In the genomic region with DNA sequence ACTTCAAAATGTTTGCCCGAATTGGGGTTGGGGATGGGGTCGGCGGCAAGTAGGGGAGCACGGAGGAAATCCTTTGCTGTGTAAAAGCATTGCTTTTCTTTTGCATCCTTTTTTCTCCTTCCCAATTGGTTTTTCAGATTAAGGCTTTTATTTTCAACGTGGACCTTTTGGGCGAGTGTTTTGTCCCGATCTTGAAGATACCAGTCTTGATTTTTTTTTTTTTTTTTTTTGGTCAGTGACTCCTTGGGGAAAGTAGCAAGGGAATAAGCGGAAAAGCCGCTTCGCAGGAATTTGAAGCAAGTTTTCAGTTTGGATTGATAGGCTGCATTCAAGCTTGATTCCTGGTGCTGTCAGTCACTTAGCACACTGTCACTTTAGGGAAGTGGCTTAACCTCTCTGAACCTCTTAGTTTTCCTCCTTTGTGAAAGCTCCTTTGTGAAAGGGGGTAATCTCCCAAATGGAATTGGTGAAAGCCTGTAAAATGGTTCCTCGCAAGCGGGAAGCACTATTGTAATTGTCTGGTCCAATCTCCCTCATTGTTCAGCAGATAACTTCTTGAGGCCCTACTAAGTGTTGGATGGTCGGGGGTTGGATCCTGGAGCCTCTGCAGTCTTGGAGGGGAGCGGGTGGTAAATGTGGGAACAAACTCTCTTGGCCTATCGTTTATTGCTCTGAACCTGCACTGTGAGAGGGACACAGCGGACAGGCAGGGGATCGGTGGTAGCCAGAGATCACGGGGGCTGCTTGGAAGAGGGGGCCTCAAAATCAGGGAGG, we compare ENCODE assay signal across 8 cellular contexts. TPM values are rescaled to one million over a fixed set of nuclear protein-coding genes. Genes with fewer than 3 reads are reported as not detected.
A peak's percentile ranks its signal among the peaks of the same experiment; 100 is the strongest.
DNase-seq lines count a peak whose midpoint lies in the region; ATAC-seq and TF ChIP-seq lines count a peak whose summit lies in the region.

No MANE protein-coding gene starts in this region.

- H3K36me3 ChIP-seq in esophagus (ENCODE audit: control insufficient read depth in 2 of 2, insufficient read depth in 2 of 2, low read length in 1 of 2), result no peaks in the 10 kb centered on the region

- POLR2A ChIA-PET in RWPE1 (lab: Yijun Ruan, JAX; ENCODE audit: low non-redundant PET), result interaction anchor here (0.6 kb wide), 1 partner anchor 14 kb away, joined by 6 read pairs; no protein-coding TSS in a partner anchor

- H3K9me3 ChIP-seq in esophagus (ENCODE audit: control insufficient read depth in 2 of 2, insufficient read depth in 1 of 2, low read depth in 1 of 2, low read length in 1 of 2), result no peaks in the 10 kb centered on the region

- 29 to 32% methylated on average over 18 of the region's 18 CpGs for WGBS in esophagus, 2 donors

- no peaks in the 10 kb centered on the region for H3K27me3 ChIP-seq in esophagus (ENCODE audit: control insufficient read depth in 1 of 2, insufficient read depth in 2 of 2, low read length in 2 of 2)

- ATAC-seq in GM18517 (IDR thresholded peaks at IDR 0.05; ENCODE audit: unreplicated experiment) (no peak), GM21515 (IDR thresholded peaks at IDR 0.05; ENCODE audit: unreplicated experiment) (no peak), GM21717 (IDR thresholded peaks at IDR 0.05; ENCODE audit: unreplicated experiment) (no peak)

- peaks cover 3 to 8% of the 10 kb centered on the region in 2 donors for H3K4me1 ChIP-seq in esophagus (ENCODE audit: control insufficient read depth in 2 of 2, insufficient read depth in 2 of 2, low read length in 1 of 2)

- H3K27ac ChIP-seq in RWPE1 (peak overlapping the region; percentile 90), esophagus (ENCODE audit: low read depth in 2 of 2, low read length in 1 of 2) (peak overlapping the region; percentile 91 to 95)

- DNase-seq in NCI-H82 (lab: John Stamatoyannopoulos, UW) (peak; percentile 42), NCI-H82 treated with DMSO at 0.1 percent for 48 hours (lab: John Stamatoyannopoulos, UW; ENCODE audit: unreplicated experiment) (no peak), RWPE1 (ENCODE audit: low spot score) (no peak), pons (ENCODE audit: low spot score) (peak; percentile 24)

- H3K4me3 ChIP-seq in esophagus (ENCODE audit: low read depth in 1 of 2, low read length in 2 of 2), result peak overlapping the region; percentile 72 to 83

- CTCF ChIA-PET in RWPE1 (lab: Yijun Ruan, JAX), result interaction anchor here (0.5 kb wide), 1 partner anchor 21 kb away, joined by 3 read pairs; no protein-coding TSS in a partner anchor

- no peak for TF ChIP-seq CTCF in RWPE1 (conservative IDR thresholded peaks at IDR 0.05; ENCODE audit: low read depth)

RNA-seq across cellular contexts. Expression of a gene that starts 1.1 kb away (rescaled TPM):
- 100 to 1,000 TPM in 1 of 2 donors, 10 to 100 TPM in 1; 66.8 to 113 TPM for polyA plus RNA-seq in esophagus

RNA-seq across cellular contexts. Expression of a gene that starts 33.3 kb away (rescaled TPM):
- polyA plus RNA-seq in esophagus, result 10 to 100 TPM; 14.1 to 16.7 TPM

RNA-seq across cellular contexts. Expression of a gene that starts 33.5 kb away (rescaled TPM):
- 10 to 100 TPM; 37.3 to 47.7 TPM for polyA plus RNA-seq in esophagus

Comparison
In these comparisons a context has a peak if more than half of its experiments do, and no peak if none do; other contexts are left out.
1. DNase-seq: peak in NCI-H82 (single experiment) and pons (single experiment); none in NCI-H82 treated with DMSO at 0.1 percent for 48 hours (single experiment) and RWPE1 (single experiment).